15 cellular contexts compared by ENCODE assay signal in the genomic region with DNA sequence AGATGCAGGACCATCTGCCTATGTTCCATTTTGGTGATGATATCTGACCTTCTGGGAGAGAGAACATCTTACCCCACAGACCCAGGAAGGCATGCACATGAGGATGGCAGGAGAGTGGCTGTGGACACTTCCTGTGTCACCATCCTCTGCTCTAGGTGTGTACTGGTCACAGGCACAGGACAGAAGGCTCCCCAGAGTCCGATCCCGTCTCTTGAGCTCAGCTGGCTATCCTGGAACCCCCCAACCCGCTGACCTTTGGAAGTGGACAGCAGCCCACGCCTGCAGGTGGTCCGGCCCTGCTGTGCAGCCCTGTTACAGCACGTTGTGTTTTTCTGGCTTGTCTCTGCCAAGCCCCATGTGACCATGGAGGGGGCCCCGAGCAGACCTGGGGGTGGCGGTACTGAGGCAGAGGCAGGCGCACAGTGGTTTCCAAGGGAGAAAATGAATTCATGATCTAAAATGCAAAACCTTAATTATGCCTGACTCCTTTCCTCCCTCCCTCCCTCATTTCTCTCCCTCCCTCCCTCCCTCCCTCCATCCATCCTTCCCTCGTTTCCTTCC.
DNase-seq lines count a peak whose midpoint lies in the region; ATAC-seq, FAIRE-seq and TF ChIP-seq lines count a peak whose summit lies in the region.
"Had no signal": no experiment of that assay in that cellular context is flagged by ENCODE, and none has a peak within 500 bp of the region (broad histone marks: within the 10 kb centered on the region; RNA-seq: fewer than 3 reads in every experiment).

No MANE protein-coding gene starts in this region.

- peak overlapping the region; percentile 87 for H3K9ac ChIP-seq in Karpas-422 (ENCODE audit: low read length)

- no peaks in the 10 kb centered on the region for H3K9me2 ChIP-seq in Karpas-422 (replicated peaks; ENCODE audit: insufficient read depth, low read length)

- peak overlapping the region; percentile 96 for H3K27ac ChIP-seq in Karpas-422 (ENCODE audit: low read length)
- H3K27ac ChIP-seq: HL-60 had no signal

- H2AFZ ChIP-seq in Karpas-422 (ENCODE audit: low read length): no peak overlapping the region

- H3K9me3 ChIP-seq in Karpas-422 (ENCODE audit: low read length): no peaks in the 10 kb centered on the region

- in situ Hi-C loops in G401 (cut with HindIII; ENCODE audit: low sequenced_read_pairs): no loop called here

- no peaks in the 10 kb centered on the region for H3K27me3 ChIP-seq in Karpas-422 (ENCODE audit: low read length)

- peaks cover 99% of the 10 kb centered on the region for H3K4me1 ChIP-seq in Karpas-422 (ENCODE audit: low read length)

- TF ChIP-seq POLR2A in GM12891 (IDR thresholded peaks at IDR 0.05; ENCODE audit: low read depth, low read length): no peak

- ATAC-seq in HG03521 (IDR thresholded peaks at IDR 0.05; ENCODE audit: unreplicated experiment) (no peak), GM19324 (IDR thresholded peaks at IDR 0.05; ENCODE audit: low FRiP score, unreplicated experiment) (no peak)
- ATAC-seq: HCT116 had no signal

- H3K36me3 ChIP-seq in Karpas-422 (ENCODE audit: insufficient read depth, low read length): no peaks in the 10 kb centered on the region

- peaks cover 79% of the 10 kb centered on the region for H3K79me2 ChIP-seq in Karpas-422 (ENCODE audit: low read length)

- intact Hi-C loops in posterior cingulate gyrus (cut with DNase I): no loop called here

- no peak for FAIRE-seq in GM12891 (lab: Jason Lieb, UNC)
- FAIRE-seq: G401.6 had no signal

- H3K4me2 ChIP-seq in Karpas-422 (ENCODE audit: low read depth, low read length, poor library complexity, severe bottlenecking): peak overlapping the region; percentile 64

- H4K20me1 ChIP-seq in Karpas-422 (ENCODE audit: insufficient read depth, low read depth, low read length): no peaks in the 10 kb centered on the region

- peak overlapping the region; percentile 35; the same call in 1 of the 2 replicates for H3K4me3 ChIP-seq in Karpas-422 (ENCODE audit: low read length)

- DNase-seq in G401 (ENCODE audit: low spot score): peak; percentile 77
- peak; percentile 81 for DNase-seq in Karpas-422
- DNase-seq in cerebellar cortex (ENCODE audit: low spot score): peak; percentile 73
- DNase-seq in posterior cingulate gyrus: peak in 6 of 10 donors; percentile 30 to 92 (median 44)
- DNase-seq in GM12891 (ENCODE audit: insufficient read length, low spot score): no peak
- DNase-seq: ACHN, KG1, NCI-H187 treated with DMSO at 0.1 percent for 48 hours, NCI-H446 treated with DMSO at 0.1 percent for 48 hours, NCI-H774 had no signal

TF ChIP-seq in GM12891, 5 proteins besides CTCF, POLR2A, EP300 and RAD21:
- no peak for TF ChIP-seq SPI1 (IDR thresholded peaks at IDR 0.05; ENCODE audit: low read depth, low read length)
- no peak for TF ChIP-seq POLR2AphosphoS5 (IDR thresholded peaks at IDR 0.05; ENCODE audit: low read depth, low read length)
- TF ChIP-seq POU2F2 (IDR thresholded peaks at IDR 0.05; ENCODE audit: low read depth, low read length): no peak
- TF ChIP-seq PAX5 (IDR thresholded peaks at IDR 0.05; ENCODE audit: insufficient read depth, low read length, severe bottlenecking): no peak
- no peak for TF ChIP-seq TAF1 (IDR thresholded peaks at IDR 0.05; ENCODE audit: low read depth, low read length)
TF ChIP-seq in GM12891: peak in this region for 0.
